Comparison of ENCODE assay signal across 1 cellular context in the genomic region with DNA sequence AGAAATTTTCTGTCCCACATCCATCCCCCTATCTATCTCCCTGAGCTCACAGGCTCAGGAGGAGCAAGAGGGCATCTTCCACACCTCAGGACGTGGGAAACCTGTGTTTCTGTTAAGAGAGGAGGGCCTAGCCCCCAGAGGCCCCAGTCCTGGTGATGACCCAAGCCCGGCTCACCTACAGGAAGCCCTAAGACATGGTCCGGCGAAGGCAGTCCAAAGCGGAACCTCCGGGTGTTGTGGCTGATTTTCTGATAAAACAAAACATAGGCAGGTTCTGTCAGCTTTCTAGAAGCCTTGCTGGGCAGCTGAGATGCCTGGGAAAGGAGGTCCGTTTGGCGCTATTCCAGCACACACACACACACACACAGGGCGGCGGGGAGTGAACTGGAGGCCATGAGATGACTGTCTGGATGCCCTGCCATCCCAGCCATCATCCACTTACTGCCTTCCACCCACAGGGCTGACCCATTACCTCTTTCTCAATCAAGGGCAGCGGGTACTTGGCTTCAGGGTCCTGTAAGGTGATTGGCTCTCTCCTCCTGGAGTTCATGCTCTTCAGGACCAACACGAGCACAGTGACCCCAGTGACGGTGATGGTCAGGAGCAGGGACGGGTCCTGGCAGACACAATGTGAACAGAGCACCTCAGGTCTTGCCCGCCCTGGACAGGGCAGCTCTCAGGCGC.
A peak's percentile ranks its signal among the peaks of the same experiment; 100 is the strongest.
TF ChIP-seq lines count a peak whose summit lies in the region.

No MANE protein-coding gene starts in this region.

TF ChIP-seq in liver, 16 proteins besides CTCF, POLR2A, EP300 and RAD21 (continued from another document):
- TF ChIP-seq RXRA (IDR thresholded peaks at IDR 0.05), result peak; percentile 82 to 97
- no peak for TF ChIP-seq FOXA2 (IDR thresholded peaks at IDR 0.05)
- TF ChIP-seq, protein P1, sequence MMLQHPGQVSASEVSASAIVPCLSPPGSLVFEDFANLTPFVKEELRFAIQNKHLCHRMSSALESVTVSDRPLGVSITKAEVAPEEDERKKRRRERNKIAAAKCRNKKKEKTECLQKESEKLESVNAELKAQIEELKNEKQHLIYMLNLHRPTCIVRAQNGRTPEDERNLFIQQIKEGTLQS (IDR thresholded peaks at IDR 0.05), result no peak
- peak; percentile 20 for TF ChIP-seq NR2F2 (IDR thresholded peaks at IDR 0.05)
- TF ChIP-seq HNF4A (conservative IDR thresholded peaks at IDR 0.05), result peak; percentile 45 to 76
- no peak for TF ChIP-seq TAF1 (conservative IDR thresholded peaks at IDR 0.05)
